In genomic region chr5:107415762-107416161, GRCh38 we compare ENCODE assay signal across 13 cellular contexts.
"Had no signal": no experiment of that assay in that cellular context is flagged by ENCODE, and none has a peak within 500 bp of the region (broad histone marks: within the 10 kb centered on the region; RNA-seq: fewer than 3 reads in every experiment).

No MANE protein-coding gene starts in this region.

- FAIRE-seq: endothelial cell of umbilical vein, pancreas had no signal

- H3K27ac ChIP-seq: pancreas, thyroid gland had no signal

- H3K27me3 ChIP-seq: pancreas, thyroid gland had no signal

- H3K9me3 ChIP-seq: pancreas, thyroid gland had no signal

- H3K36me3 ChIP-seq: pancreas, thyroid gland had no signal

- H3K4me1 ChIP-seq: pancreas, thyroid gland had no signal

- H3K4me3 ChIP-seq: pancreas, thyroid gland had no signal

- DNase-seq: activated CD4-positive, alpha-beta T cell treated with anti-CD3 and anti-CD28 coated beads, Interleukin-2, amount 10 ng/mL, durations not matched to agents 24 days and 14 days; activated naive CD4-positive, alpha-beta T cell; anterior cingulate cortex; cerebellar nuclear complex; effector CD8-positive, alpha-beta T cell; foreskin fibroblast; mesenchymal stem cell; naive thymus-derived CD8-positive, alpha-beta T cell; pancreas; retina; thyroid gland had no signal

- ATAC-seq: naive thymus-derived CD8-positive, alpha-beta T cell; pancreas; stimulated activated memory B cell treated with anti-CD40 and anti-IgM and Interleukin-4, amounts not matched to agents 10 μg/mL and 1 μg/mL and 100 μg/mL, for 72 hours had no signal
